24 cellular contexts compared by ENCODE assay signal in the genomic region with DNA sequence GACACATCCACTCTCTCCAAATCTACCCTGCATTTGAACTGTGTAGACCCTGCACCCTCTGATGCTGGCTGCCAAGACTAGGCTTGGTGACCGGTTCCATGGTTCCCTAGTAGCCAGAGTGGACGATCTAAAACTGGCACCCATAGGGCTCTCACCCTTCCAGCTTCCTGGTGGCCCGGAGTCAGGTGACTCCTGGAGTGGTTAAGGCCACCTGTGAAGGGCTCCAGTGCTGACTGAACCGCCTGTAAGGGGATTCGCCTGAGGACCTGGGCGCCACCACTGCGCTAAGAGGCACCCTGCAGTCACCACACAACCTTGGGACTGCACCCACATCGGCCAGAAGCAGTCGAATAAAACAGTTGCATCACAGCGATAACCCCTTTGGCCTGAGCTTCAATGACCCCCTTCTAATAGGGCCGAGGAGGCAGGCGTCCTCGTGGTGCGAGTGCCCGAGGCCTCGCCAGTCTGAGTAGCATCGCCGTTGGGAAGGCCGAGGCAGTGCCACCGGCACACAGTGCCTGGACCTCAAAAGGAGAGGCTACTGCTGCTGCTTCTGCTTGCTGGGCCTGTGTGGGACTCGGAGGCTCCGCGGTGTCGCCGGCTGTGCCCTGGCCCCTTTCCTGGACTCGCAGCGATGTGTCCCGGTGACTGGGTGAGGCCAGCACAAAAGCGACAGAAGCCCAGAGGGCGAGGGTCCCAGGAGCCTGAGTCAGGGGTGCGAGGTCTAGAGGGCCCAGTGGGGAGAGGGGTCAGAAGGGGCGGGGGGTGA. TPM values are rescaled to one million over a fixed set of nuclear protein-coding genes. Genes with fewer than 3 reads are reported as not detected.
"Had no signal": no experiment of that assay in that cellular context is flagged by ENCODE, and none has a peak within 500 bp of the region (broad histone marks: within the 10 kb centered on the region; RNA-seq: fewer than 3 reads in every experiment).

No MANE protein-coding gene starts in this region.

- H3K4me3 ChIP-seq: K562, SJSA1, SK-N-MC had no signal

- H3K4me2 ChIP-seq: KMS-11 had no signal

- H3K36me3 ChIP-seq: SJSA1 had no signal

- H3K9me3 ChIP-seq: SJSA1 had no signal

- ATAC-seq: K562 had no signal

- H3K4me3 Mint-ChIP-seq: IgD-negative memory B cell had no signal

- DNase-seq: Kasumi-1, MM.1S, MV-4-11, NCI-H1092, NCI-H1105 treated with DMSO at 0.1 percent for 48 hours, NCI-H1417 treated with DMSO at 0.1 percent for 48 hours, NCI-H146, NCI-H1694 treated with DMSO at 0.1 percent for 48 hours, NCI-H1930, NCI-H2081, NCI-H2107, NCI-H2227 treated with DMSO at 0.1 percent for 48 hours, NCI-H524, NCI-H526 treated with DMSO at 0.1 percent for 48 hours, NCI-H774, RPMI8226, SIG-M5 had no signal

- H3K27ac ChIP-seq: HL-60, KMS-11, SJSA1, SK-N-MC had no signal

- H3K9ac ChIP-seq: KMS-11 had no signal

- H3K27ac Mint-ChIP-seq: IgD-negative memory B cell had no signal

- H3K4me1 ChIP-seq: SJSA1 had no signal

RNA-seq across cellular contexts. Expression of a gene that starts 6.5 kb away (rescaled TPM):
- total RNA-seq: K562, M059J had no signal
- polyA plus RNA-seq: IgD-negative memory B cell, K562 had no signal
